In the genomic region with DNA sequence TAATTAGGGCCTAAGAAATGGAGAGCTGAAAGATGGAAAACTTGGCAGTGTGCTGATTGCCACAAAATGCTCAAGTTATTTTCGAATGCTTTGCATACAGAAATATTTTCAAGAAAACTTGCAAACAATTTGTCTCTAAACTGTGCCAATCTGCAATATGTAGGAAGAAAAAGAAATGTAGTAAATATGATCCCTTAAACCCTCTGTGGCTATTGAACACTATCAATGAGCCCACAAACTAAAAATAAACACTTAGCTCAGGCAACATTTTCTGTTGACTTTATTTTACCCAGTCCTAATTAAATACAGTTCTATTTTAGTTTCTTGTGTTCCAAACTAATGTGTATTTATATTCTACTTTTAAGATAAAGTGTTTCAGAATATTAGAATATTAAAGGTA, we compare ENCODE assay signal across 18 cellular contexts.
"Had no signal": no experiment of that assay in that cellular context is flagged by ENCODE, and none has a peak within 500 bp of the region (broad histone marks: within the 10 kb centered on the region; RNA-seq: fewer than 3 reads in every experiment).

No MANE protein-coding gene starts in this region.

- DNase-seq: Kasumi-1, MM.1S, NCI-H1092 treated with DMSO at 0.1 percent for 48 hours, NCI-H1436, NCI-H187, NCI-H2029, NCI-H2081 treated with DMSO at 0.1 percent for 48 hours, NCI-H2171, NCI-H226, NCI-H446, NCI-H510A, NCI-H524 treated with DMSO at 0.1 percent for 48 hours, NCI-H69, NCI-H82, SHP77, SK-N-SH, SW 1271 had no signal

- H3K4me3 ChIP-seq: K562 had no signal

- ATAC-seq: K562 had no signal
